9 cellular contexts compared by ENCODE assay signal in the genomic region with DNA sequence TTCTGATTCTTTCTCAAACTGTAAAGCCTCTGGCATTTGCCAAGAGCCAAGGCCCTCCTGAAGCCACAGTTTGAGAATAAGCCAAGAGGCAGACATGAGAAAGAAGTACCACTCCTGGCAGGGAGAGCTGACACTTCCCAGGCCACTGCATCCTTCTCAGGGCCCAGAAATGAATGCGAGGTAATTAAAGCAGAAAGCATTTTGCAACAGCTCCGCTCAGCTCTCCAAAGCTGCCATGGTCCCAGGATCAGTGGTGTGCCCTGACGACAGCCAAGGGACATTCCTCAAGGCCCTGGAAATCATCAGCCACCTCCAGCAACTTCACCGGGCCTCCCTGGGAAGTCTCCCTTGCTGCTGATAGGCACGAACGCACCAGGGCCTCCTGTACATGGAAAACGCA. TPM values are rescaled to one million over a fixed set of nuclear protein-coding genes. Genes with fewer than 3 reads are reported as not detected.
"Had no signal": no experiment of that assay in that cellular context is flagged by ENCODE, and none has a peak within 500 bp of the region (broad histone marks: within the 10 kb centered on the region; RNA-seq: fewer than 3 reads in every experiment).

No MANE protein-coding gene starts in this region.

RNA-seq across cellular contexts. Expression of a gene that starts 44.2 kb away (rescaled TPM):
- total RNA-seq: LHCN-M2, MCF 10A, NCI-H460, OCI-LY7, PC-9, Right ventricle myocardium inferior, RPMI7951, SJCRH30, SK-MEL-5 had no signal
